ENCODE assay signal across 13 cellular contexts in the genomic region with DNA sequence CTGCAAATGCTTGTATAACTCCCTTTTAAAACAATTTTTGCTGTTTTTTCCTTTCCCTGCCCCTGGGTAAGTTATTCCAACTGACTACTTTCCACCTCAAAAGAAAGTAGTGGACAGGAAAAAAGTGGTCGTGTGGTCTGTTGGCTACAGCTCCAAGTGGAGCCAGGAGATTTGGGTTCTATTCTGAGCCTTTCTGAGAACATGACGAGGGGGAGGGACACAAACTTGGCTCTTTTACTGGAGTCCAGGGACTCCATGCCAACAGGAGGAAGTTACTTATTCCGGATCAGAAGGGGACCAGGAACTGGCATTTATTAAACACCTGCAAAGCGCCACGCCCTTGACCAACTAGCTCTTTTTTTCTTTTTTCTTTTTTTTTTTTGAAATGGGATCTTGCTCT.
DNase-seq lines count a peak whose midpoint lies in the region; TF ChIP-seq lines count a peak whose summit lies in the region.
"Had no signal": no experiment of that assay in that cellular context is flagged by ENCODE, and none has a peak within 500 bp of the region (broad histone marks: within the 10 kb centered on the region; RNA-seq: fewer than 3 reads in every experiment).

No MANE protein-coding gene starts in this region.

- H3F3A ChIP-seq in SK-N-SH (replicated peaks; ENCODE audit: insufficient read depth): peaks cover 6% of the 10 kb centered on the region

- DNase-seq in fibroblast of lung (ENCODE audit: low read depth in 2 of 2): no peak
- DNase-seq in osteoblast (ENCODE audit: insufficient read length, low spot score, missing footprints): peak; percentile 79
- no peak for DNase-seq in SHP77 (lab: John Stamatoyannopoulos, UW)
- DNase-seq in NCI-H1105 treated with DMSO at 0.1 percent for 48 hours (lab: John Stamatoyannopoulos, UW): no peak
- DNase-seq in SK-N-SH: no peak
- DNase-seq in NCI-H2171 treated with DMSO at 0.1 percent for 48 hours (lab: John Stamatoyannopoulos, UW): no peak
- DNase-seq: CD4-positive, alpha-beta memory T cell; DMS79 treated with DMSO at 0.1 percent for 48 hours; NCI-H526; right lobe of liver; stimulated activated CD4-positive, alpha-beta T cell treated with anti-CD3 and anti-CD28 coated beads, Interleukin-4, amount 100 ng/mL, for 24 hours had no signal

- H3K4me2 ChIP-seq in fibroblast of lung (ENCODE audit: extremely low read depth, insufficient read depth, low read length): peak overlapping the region; percentile 79
- H3K4me2 ChIP-seq in osteoblast (ENCODE audit: insufficient read depth, low read length): peak overlapping the region; percentile 74
- no peak overlapping the region for H3K4me2 ChIP-seq in SK-N-SH

- H3K9me2 ChIP-seq in SK-N-SH: no peaks in the 10 kb centered on the region

- H3K79me2 ChIP-seq in fibroblast of lung (ENCODE audit: control insufficient read depth, insufficient read depth, low read length) (no peaks in the 10 kb centered on the region), osteoblast (ENCODE audit: insufficient read depth, low read length) (no peaks in the 10 kb centered on the region), SK-N-SH (ENCODE audit: insufficient read depth) (no peaks in the 10 kb centered on the region)

- H3K9me3 ChIP-seq in fibroblast of lung (ENCODE audit: control insufficient read depth, insufficient read depth, low read depth, low read length): no peaks in the 10 kb centered on the region
- H3K9me3 ChIP-seq in osteoblast (ENCODE audit: low read depth, low read length): no peaks in the 10 kb centered on the region
- H3K9me3 ChIP-seq in SK-N-SH: no peaks in the 10 kb centered on the region
- H3K9me3 ChIP-seq: right lobe of liver had no signal

- TF ChIP-seq RAD21 in SK-N-SH (IDR thresholded peaks at IDR 0.05; ENCODE audit: low read length): no peak

- no peak overlapping the region for H3K4me3 ChIP-seq in fibroblast of lung (replicated peaks in 1 of 4; ENCODE audit: control extremely low read depth in 1 of 4, insufficient read depth in 1 of 4, low read depth in 3 of 4, low read length in 4 of 4)
- peak overlapping the region; percentile 62 for H3K4me3 ChIP-seq in osteoblast (ENCODE audit: insufficient read depth, low read length)
- H3K4me3 ChIP-seq in SK-N-SH (ENCODE audit: low read depth in 2 of 2, low read length in 1 of 2): no peak overlapping the region
- H3K4me3 ChIP-seq: right lobe of liver had no signal

- POLR2A ChIA-PET in SK-N-SH (lab: Yijun Ruan, JAX): no interaction called here

- TF ChIP-seq EP300 in SK-N-SH (IDR thresholded peaks at IDR 0.05; ENCODE audit: borderline replicate concordance in 1 of 2, low read depth in 1 of 2, low read length in 1 of 2): no peak

- H3K27me3 ChIP-seq in fibroblast of lung (ENCODE audit: control insufficient read depth, insufficient read depth, low read length): no peaks in the 10 kb centered on the region
- no peaks in the 10 kb centered on the region for H3K27me3 ChIP-seq in osteoblast (ENCODE audit: insufficient read depth, low read length)
- H3K27me3 ChIP-seq in SK-N-SH (ENCODE audit: insufficient read depth): no peaks in the 10 kb centered on the region
- H3K27me3 ChIP-seq: right lobe of liver had no signal

- CTCF ChIA-PET in SK-N-SH (lab: Yijun Ruan, JAX): interaction anchor here (1.0 kb wide), 2 partner anchors 18 to 78 kb away, joined by 3 read pairs; no protein-coding TSS in a partner anchor

- 83% methylated on average over 5 of the region's 5 CpGs for WGBS in SK-N-SH (ENCODE audit: low lambda C conversion rate)

- H2AFZ ChIP-seq in fibroblast of lung (ENCODE audit: low read length) (no peak overlapping the region), osteoblast (ENCODE audit: low read length) (peak overlapping the region; percentile 89), SK-N-SH (ENCODE audit: low read depth) (no peak overlapping the region)

- H3K27ac ChIP-seq in angular gyrus (ENCODE audit: low read depth, low read length) (peak overlapping the region; percentile 88), fibroblast of lung (ENCODE audit: insufficient read depth, low read length) (no peak overlapping the region), osteoblast (ENCODE audit: low read depth, low read length) (peak overlapping the region; percentile 31), temporal lobe (ENCODE audit: low read depth, low read length) (peak overlapping the region; percentile 84), SK-N-SH (ENCODE audit: low read depth in 2 of 2, low read length in 1 of 2) (no peak overlapping the region)
- H3K27ac ChIP-seq: right lobe of liver had no signal

- peaks cover 7% of the 10 kb centered on the region for H3K4me1 ChIP-seq in fibroblast of lung (ENCODE audit: control insufficient read depth, extremely low read depth, insufficient read depth, low read length)
- H3K4me1 ChIP-seq in osteoblast (ENCODE audit: insufficient read depth, low read length): peaks cover 20% of the 10 kb centered on the region
- H3K4me1 ChIP-seq in SK-N-SH (ENCODE audit: control insufficient read depth in 1 of 2, insufficient read depth in 2 of 2, low read depth in 1 of 2, low read length in 1 of 2): no peaks in the 10 kb centered on the region
- H3K4me1 ChIP-seq: right lobe of liver had no signal

- no peaks in the 10 kb centered on the region for H4K20me1 ChIP-seq in fibroblast of lung (ENCODE audit: control insufficient read depth, extremely low read depth, insufficient read depth, low read length)
- H4K20me1 ChIP-seq in osteoblast (ENCODE audit: insufficient read depth, low read length): no peaks in the 10 kb centered on the region
- no peaks in the 10 kb centered on the region for H4K20me1 ChIP-seq in SK-N-SH (ENCODE audit: insufficient read depth)

- H3K9ac ChIP-seq in fibroblast of lung (ENCODE audit: insufficient read depth, low read length): no peak overlapping the region
- no peak overlapping the region for H3K9ac ChIP-seq in SK-N-SH

- no peaks in the 10 kb centered on the region for H3K36me3 ChIP-seq in fibroblast of lung (ENCODE audit: control insufficient read depth, insufficient read depth, low read length)
- H3K36me3 ChIP-seq in osteoblast (ENCODE audit: insufficient read depth, low read length): no peaks in the 10 kb centered on the region
- no peaks in the 10 kb centered on the region for H3K36me3 ChIP-seq in SK-N-SH (replicated peaks in 1 of 2; ENCODE audit: control insufficient read depth in 1 of 2, insufficient read depth in 2 of 2, low read length in 1 of 2)
- H3K36me3 ChIP-seq: right lobe of liver had no signal

- no peak for TF ChIP-seq CTCF in fibroblast of lung (conservative IDR thresholded peaks at IDR 0.05 in 1 of 2, IDR thresholded peaks at IDR 0.05 in 1 of 2; ENCODE audit: low read depth in 1 of 2, low read length in 2 of 2)
- no peak for TF ChIP-seq CTCF in osteoblast (IDR thresholded peaks at IDR 0.05; ENCODE audit: extremely low read depth, low read depth, low read length)
- TF ChIP-seq CTCF in SK-N-SH (IDR thresholded peaks at IDR 0.05): no peak

TF ChIP-seq in SK-N-SH, 30 proteins besides CTCF, POLR2A, EP300 and RAD21 (continues in another document):
- TF ChIP-seq GATA2 (CRISPR knock-in tag; IDR thresholded peaks at IDR 0.05): no peak
- TF ChIP-seq NRF1 (IDR thresholded peaks at IDR 0.05; ENCODE audit: low read depth, low read length): no peak
- TF ChIP-seq SIN3A (IDR thresholded peaks at IDR 0.05; ENCODE audit: borderline replicate concordance, low read depth, low read length): no peak
- TF ChIP-seq, protein P1, sequence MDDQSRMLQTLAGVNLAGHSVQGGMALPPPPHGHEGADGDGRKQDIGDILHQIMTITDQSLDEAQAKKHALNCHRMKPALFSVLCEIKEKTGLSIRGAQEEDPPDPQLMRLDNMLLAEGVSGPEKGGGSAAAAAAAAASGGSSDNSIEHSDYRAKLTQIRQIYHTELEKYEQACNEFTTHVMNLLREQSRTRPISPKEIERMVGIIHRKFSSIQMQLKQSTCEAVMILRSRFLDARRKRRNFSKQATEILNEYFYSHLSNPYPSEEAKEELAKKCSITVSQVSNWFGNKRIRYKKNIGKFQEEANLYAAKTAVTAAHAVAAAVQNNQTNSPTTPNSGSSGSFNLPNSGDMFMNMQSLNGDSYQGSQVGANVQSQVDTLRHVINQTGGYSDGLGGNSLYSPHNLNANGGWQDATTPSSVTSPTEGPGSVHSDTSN (IDR thresholded peaks at IDR 0.05): no peak
- no peak for TF ChIP-seq ZBTB33 (IDR thresholded peaks at IDR 0.05; ENCODE audit: borderline replicate concordance, low read depth)
- TF ChIP-seq IRF3 (IDR thresholded peaks at IDR 0.05; ENCODE audit: low read depth, low read length): no peak
- no peak for TF ChIP-seq RCOR1 (IDR thresholded peaks at IDR 0.05; ENCODE audit: low read length)
- TF ChIP-seq, protein P2, sequence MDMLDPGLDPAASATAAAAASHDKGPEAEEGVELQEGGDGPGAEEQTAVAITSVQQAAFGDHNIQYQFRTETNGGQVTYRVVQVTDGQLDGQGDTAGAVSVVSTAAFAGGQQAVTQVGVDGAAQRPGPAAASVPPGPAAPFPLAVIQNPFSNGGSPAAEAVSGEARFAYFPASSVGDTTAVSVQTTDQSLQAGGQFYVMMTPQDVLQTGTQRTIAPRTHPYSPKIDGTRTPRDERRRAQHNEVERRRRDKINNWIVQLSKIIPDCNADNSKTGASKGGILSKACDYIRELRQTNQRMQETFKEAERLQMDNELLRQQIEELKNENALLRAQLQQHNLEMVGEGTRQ (IDR thresholded peaks at IDR 0.05; ENCODE audit: borderline replicate concordance, low read depth, low read length): no peak

Comparison
In these comparisons a context has a peak if more than half of its experiments do, and no peak if none do; other contexts are left out.
1. H3K27ac ChIP-seq: peak in angular gyrus (single experiment), osteoblast (single experiment) and temporal lobe (single experiment); none in fibroblast of lung (single experiment) and SK-N-SH (0 of 2).